In the genomic region with DNA sequence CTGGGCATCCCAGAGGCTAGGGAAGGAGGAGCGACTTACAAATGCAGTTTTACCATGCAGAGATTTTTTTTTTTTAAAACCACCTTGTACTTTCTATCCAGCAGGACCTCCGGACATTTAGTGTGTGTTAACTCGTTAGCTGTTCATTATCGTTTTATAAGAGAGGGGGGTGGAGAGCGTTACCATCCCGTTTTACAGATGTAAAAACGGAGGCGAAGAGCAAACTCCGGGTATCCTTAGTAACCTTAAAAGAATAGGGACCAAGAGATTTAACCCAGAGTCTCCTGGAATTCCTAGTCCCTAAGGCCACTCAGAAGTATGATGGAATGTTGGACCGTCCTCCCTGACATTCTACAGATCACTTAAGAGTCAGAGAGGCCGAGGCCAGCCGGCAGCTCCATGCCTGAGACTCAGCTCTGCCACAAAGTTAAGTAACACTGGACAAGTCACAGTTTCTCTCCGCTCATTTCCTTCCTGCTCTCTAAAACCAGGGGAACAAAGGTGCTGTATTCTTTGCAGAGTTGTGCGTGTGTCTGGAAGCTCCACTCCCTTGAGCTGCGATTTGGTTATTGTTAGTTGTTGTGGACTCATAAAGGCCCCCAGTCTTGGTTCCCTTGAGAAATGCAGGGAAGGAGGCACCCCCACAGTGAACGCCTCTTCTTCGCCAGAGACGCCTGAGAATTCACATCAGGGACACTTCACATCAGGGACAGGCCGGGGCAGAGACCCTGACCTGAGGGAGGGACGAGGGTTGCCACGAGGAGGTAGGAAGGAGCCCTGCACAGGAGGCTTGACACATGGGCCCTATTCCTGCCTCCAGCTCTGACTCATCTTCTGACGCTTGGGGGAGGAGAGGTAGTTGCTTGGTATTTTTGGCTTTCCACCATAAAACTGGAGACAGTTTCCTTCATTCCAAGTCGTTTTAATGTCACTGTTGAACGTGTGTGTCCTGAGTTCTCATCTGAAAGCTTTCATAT, we compare ENCODE assay signal across 8 cellular contexts. TPM values are rescaled to one million over a fixed set of nuclear protein-coding genes. Genes with fewer than 3 reads are reported as not detected.
DNase-seq lines count a peak whose midpoint lies in the region; ATAC-seq and TF ChIP-seq lines count a peak whose summit lies in the region.

No MANE protein-coding gene starts in this region.

- DNase-seq in A172 (ENCODE audit: low spot score) = peak; percentile 92
- peak; percentile 61 for DNase-seq in GM12865 (ENCODE audit: low read depth)
- DNase-seq in RPMI7951 (ENCODE audit: low read depth) = peak; percentile 86
- peak; percentile 85 to 87 for DNase-seq in T47D (ENCODE audit: low read depth in 1 of 2, low spot score in 1 of 2)
- DNase-seq in iPS-NIHi7 (ENCODE audit: extremely low spot score) = peak; percentile 68
- no peak for DNase-seq in spleen
- DNase-seq in NCI-H2029 treated with DMSO at 0.1 percent for 48 hours (lab: John Stamatoyannopoulos, UW) = no peak

- intact Hi-C loops in spleen (cut with DNase I; ENCODE audit: low total_unique reads) = no loop called here

- ATAC-seq in HG03025 (IDR thresholded peaks at IDR 0.05; ENCODE audit: low FRiP score, unreplicated experiment) = no peak

- WGBS in spleen, 5 donors = 22 to 43% (median 36%) methylated on average over 24 of the region's 24 CpGs

- H3K36me3 ChIP-seq in spleen = no peaks in the 10 kb centered on the region

- in situ Hi-C loops in T47D (cut with HindIII; ENCODE audit: low pct_unique_long_range_greater_than_20kb, low sequenced_read_pairs) = no loop called here

- TF ChIP-seq CTCF in GM12865 (IDR thresholded peaks at IDR 0.05; ENCODE audit: insufficient read depth, low read depth, low read length, missing control alignments) (no peak), spleen (IDR thresholded peaks at IDR 0.05 in 8 of 11, conservative IDR thresholded peaks at IDR 0.05 in 3 of 11) (no peak)

- H3K27me3 ChIP-seq in spleen (replicated peaks in 1 of 7) = peaks cover 0 to 14% (median 0%) of the 10 kb centered on the region in 7 donors

- H3K4me3 ChIP-seq in GM12865 (ENCODE audit: low read depth, low read length) (peak overlapping the region; percentile 92), spleen (peak overlapping the region; percentile 49 to 94 (median 90))

- no peak for TF ChIP-seq POLR2A in spleen (IDR thresholded peaks at IDR 0.05)

- peak overlapping the region in 6 of 8 donors; percentile 58 to 89 (median 80) for H3K27ac ChIP-seq in spleen

- no peaks in the 10 kb centered on the region for H3K9me3 ChIP-seq in spleen

- peaks cover 12 to 39% (median 31%) of the 10 kb centered on the region in 6 donors for H3K4me1 ChIP-seq in spleen

RNA-seq across cellular contexts. Expression of a gene that starts 1.2 kb away (rescaled TPM):
- 124 and 151 TPM in 2 replicates for total RNA-seq in A172 (2014; rRNA removed; shearing (Covaris generic))
- total RNA-seq in RPMI7951 (2014; rRNA removed; shearing (Covaris generic)) = 43.6 and 47.8 TPM in 2 replicates
- total RNA-seq in spleen = 10 to 100 TPM in 1 of 7 donors, 1 to 10 TPM in 6; 2.6 to 16.3 (median 4.4) TPM
- polyA plus RNA-seq in spleen = 1 to 10 TPM; 2.7 to 3.6 (median 3.4) TPM

Comparison
In these comparisons a context has a peak if more than half of its experiments do, and no peak if none do; other contexts are left out.
1. DNase-seq: peak in A172 (single experiment), GM12865 (single experiment), RPMI7951 (single experiment), T47D (2 of 2) and iPS-NIHi7 (single experiment); none in spleen (single experiment) and NCI-H2029 treated with DMSO at 0.1 percent for 48 hours (single experiment).